In genomic region chr6:641225-641985, GRCh38 we compare ENCODE assay signal across 18 cellular contexts. TPM values are rescaled to one million over a fixed set of nuclear protein-coding genes. Genes with fewer than 3 reads are reported as not detected.
DNase-seq lines count a peak whose midpoint lies in the region; ATAC-seq, FAIRE-seq and TF ChIP-seq lines count a peak whose summit lies in the region.
"Had no signal": no experiment of that assay in that cellular context is flagged by ENCODE, and none has a peak within 500 bp of the region (broad histone marks: within the 10 kb centered on the region; RNA-seq: fewer than 3 reads in every experiment).

No MANE protein-coding gene starts in this region.

- no peak for FAIRE-seq in bronchial epithelial cell (lab: Jason Lieb, UNC)
- FAIRE-seq: GM12878, GM19239 had no signal

- H3K4me1 Mint-ChIP-seq in CD4-positive, CD25-positive, alpha-beta regulatory T cell: peaks cover 21 to 40% (median 34%) of the 10 kb centered on the region in 4 donors
- H3K4me1 Mint-ChIP-seq in H9 (peaks cover 31 to 33% of the 10 kb centered on the region in 2 experiments), progenitor cell of endocrine pancreas (ENCODE audit: low read depth) (no peaks in the 10 kb centered on the region)

- no peak overlapping the region for H3K4me3 ChIP-seq in CD4-positive, CD25-positive, alpha-beta regulatory T cell (ENCODE audit: low read depth, low read length)
- H3K4me3 ChIP-seq in bronchial epithelial cell (ENCODE audit: low read depth, low read length): no peak overlapping the region
- H3K4me3 ChIP-seq: BLaER1, GM12878, GM23248 had no signal

- no peak overlapping the region for H2AK5ac ChIP-seq in H9 (ENCODE audit: insufficient read length, low read length)

- H3K36me3 ChIP-seq in CD4-positive, CD25-positive, alpha-beta regulatory T cell (ENCODE audit: control insufficient read depth, insufficient read depth, low read length): peaks cover 12% of the 10 kb centered on the region
- peaks cover 2% of the 10 kb centered on the region for H3K36me3 ChIP-seq in bronchial epithelial cell (ENCODE audit: control insufficient read depth, insufficient read depth, low read length)

- no peak overlapping the region for H3K18ac ChIP-seq in H9 (ENCODE audit: insufficient read length, low read depth, low read length)

- no peak overlapping the region for H2BK15ac ChIP-seq in H9 (ENCODE audit: low read depth, low read length)

- no peak overlapping the region for H4K91ac ChIP-seq in H9 (ENCODE audit: insufficient read length, low read depth, low read length)

- H3K4me1 ChIP-seq in CD4-positive, CD25-positive, alpha-beta regulatory T cell (ENCODE audit: control insufficient read depth, insufficient read depth, low read length, poor library complexity, severe bottlenecking): no peaks in the 10 kb centered on the region
- H3K4me1 ChIP-seq in H9 (ENCODE audit: insufficient read depth, low read length): peaks cover 4% of the 10 kb centered on the region; the same call in 1 of the 2 replicates
- H3K4me1 ChIP-seq: BLaER1 had no signal

- H2BK120ac ChIP-seq in H9 (ENCODE audit: low read depth, low read length, poor library complexity, severe bottlenecking): no peak overlapping the region

- no peak for ATAC-seq in CD4-positive, CD25-positive, alpha-beta regulatory T cell (ENCODE audit: low read depth in 2 of 2)
- no peak for ATAC-seq in GM21381 (IDR thresholded peaks at IDR 0.05; ENCODE audit: unreplicated experiment)
- ATAC-seq: CD8-positive, alpha-beta T cell; GM12878 had no signal

- no peaks in the 10 kb centered on the region for H3K27me3 Mint-ChIP-seq in CD4-positive, CD25-positive, alpha-beta regulatory T cell
- H3K27me3 Mint-ChIP-seq in H9 (ENCODE audit: low read depth): no peaks in the 10 kb centered on the region; the same call in 1 of the 2 replicates
- no peaks in the 10 kb centered on the region for H3K27me3 Mint-ChIP-seq in progenitor cell of endocrine pancreas

- H4K20me1 ChIP-seq in H9 (ENCODE audit: control insufficient read depth, insufficient read depth, insufficient read length): no peaks in the 10 kb centered on the region

- H3K4me2 ChIP-seq in H9 (ENCODE audit: insufficient read depth, insufficient read length, low read length): no peak overlapping the region
- H3K4me2 ChIP-seq: BLaER1 had no signal

- H3K27ac Mint-ChIP-seq in CD4-positive, CD25-positive, alpha-beta regulatory T cell: peak overlapping the region in 2 of 3 donors; percentile 26 to 39
- peak overlapping the region; percentile 4 to 38 (median 9); a peak in 2 of 7 replicates for H3K27ac Mint-ChIP-seq in H9
- peak overlapping the region; percentile 9 for H3K27ac Mint-ChIP-seq in progenitor cell of endocrine pancreas
- H3K27ac Mint-ChIP-seq: CD8-positive, alpha-beta T cell had no signal

- peaks cover 13% of the 10 kb centered on the region for H3K36me3 Mint-ChIP-seq in CD4-positive, CD25-positive, alpha-beta regulatory T cell
- H3K36me3 Mint-ChIP-seq in H9 (ENCODE audit: insufficient read depth in 1 of 3, low read depth in 3 of 3) (peaks cover 4 to 27% (median 9%) of the 10 kb centered on the region in 3 experiments; a peak in 6 of 7 replicates), progenitor cell of endocrine pancreas (ENCODE audit: insufficient read depth) (peaks cover 14% of the 10 kb centered on the region)

- no peak overlapping the region for H3K4ac ChIP-seq in H9 (ENCODE audit: low read depth, low read length)

- no peak overlapping the region for H2AFZ ChIP-seq in H9 (ENCODE audit: low read length)
- H2AFZ ChIP-seq: GM23248 had no signal

- no peaks in the 10 kb centered on the region for H3K9me3 ChIP-seq in CD4-positive, CD25-positive, alpha-beta regulatory T cell (ENCODE audit: control insufficient read depth in 2 of 2, low read length in 2 of 2)
- H3K9me3 ChIP-seq in H9 (ENCODE audit: control insufficient read depth, low read depth, low read length): no peaks in the 10 kb centered on the region

- H2BK20ac ChIP-seq in H9 (ENCODE audit: low read depth, low read length, poor library complexity, severe bottlenecking): no peak overlapping the region

- H3T11ph ChIP-seq in H9 (ENCODE audit: low read length): no peak overlapping the region

- H3K27ac ChIP-seq in CD4-positive, CD25-positive, alpha-beta regulatory T cell (ENCODE audit: insufficient read depth, low read length, poor library complexity, severe bottlenecking): no peak overlapping the region
- H3K27ac ChIP-seq in H9 (ENCODE audit: insufficient read length, low read depth, low read length): no peak overlapping the region
- H3K27ac ChIP-seq: BLaER1, GM23248 had no signal

- H3K27me3 ChIP-seq in CD4-positive, CD25-positive, alpha-beta regulatory T cell (ENCODE audit: control insufficient read depth, insufficient read depth, low read length): no peaks in the 10 kb centered on the region
- H3K27me3 ChIP-seq in H9 (ENCODE audit: insufficient read depth, low read length): no peaks in the 10 kb centered on the region
- no peaks in the 10 kb centered on the region for H3K27me3 ChIP-seq in bronchial epithelial cell (ENCODE audit: control insufficient read depth, insufficient read depth, low read length)
- H3K27me3 ChIP-seq: BLaER1 had no signal

- H2BK5ac ChIP-seq in H9 (ENCODE audit: insufficient read length, low read length): no peak overlapping the region

- peaks cover 0 to 3% (median 0%) of the 10 kb centered on the region in 7 donors for H3K9me3 Mint-ChIP-seq in CD4-positive, CD25-positive, alpha-beta regulatory T cell
- H3K9me3 Mint-ChIP-seq in H9 (peaks cover 6 to 14% of the 10 kb centered on the region in 2 experiments), progenitor cell of endocrine pancreas (ENCODE audit: low read depth) (peaks cover 11% of the 10 kb centered on the region)
- H3K9me3 Mint-ChIP-seq: CD8-positive, alpha-beta T cell had no signal

- no peak overlapping the region for H3K9ac ChIP-seq in H9 (ENCODE audit: extremely low read depth, insufficient read length, low read length)
- H3K9ac ChIP-seq: BLaER1, GM23248 had no signal

- TF ChIP-seq CTCF in H9 (conservative IDR thresholded peaks at IDR 0.05): no peak
- no peak for TF ChIP-seq CTCF in bronchial epithelial cell (IDR thresholded peaks at IDR 0.05; ENCODE audit: insufficient read depth, low read length, severe bottlenecking)
- TF ChIP-seq CTCF in progenitor cell of endocrine pancreas (IDR thresholded peaks at IDR 0.05; ENCODE audit: unreplicated experiment): no peak

- H3K23ac ChIP-seq in H9 (ENCODE audit: insufficient read length, low read depth, low read length): no peak overlapping the region

- H3K79me2 ChIP-seq in H9 (ENCODE audit: insufficient read depth, low read length): peaks cover 4% of the 10 kb centered on the region; the same call in 1 of the 2 replicates

- DNase-seq in CD4-positive, CD25-positive, alpha-beta regulatory T cell: no peak
- DNase-seq in H9: no peak
- DNase-seq in bronchial epithelial cell (ENCODE audit: low read depth): peak; percentile 5
- no peak for DNase-seq in progenitor cell of endocrine pancreas (ENCODE audit: low spot score, unreplicated experiment)
- no peak for DNase-seq in effector CD8-positive, alpha-beta T cell (lab: John Stamatoyannopoulos, UW)
- no peak for DNase-seq in ureter (ENCODE audit: low spot score)
- DNase-seq: 8988T; Calu3; CD8-positive, alpha-beta T cell; DMS79 treated with DMSO at 0.1 percent for 48 hours; GM23248; H7 had no signal

- H3K56ac ChIP-seq in H9 (ENCODE audit: insufficient read length, low read depth, low read length): no peak overlapping the region

- no peak overlapping the region for H2BK12ac ChIP-seq in H9 (ENCODE audit: insufficient read length, low read depth, low read length)

- no peak overlapping the region for H4K8ac ChIP-seq in H9 (replicated peaks; ENCODE audit: insufficient read length, low read depth, low read length)

- WGBS in H9 (ENCODE audit: extremely low coverage, insufficient read length, low lambda C conversion rate): no CpG with 5 or more reads among the region's 8 CpGs

- H4K5ac ChIP-seq in H9 (ENCODE audit: insufficient read length, low read depth, low read length): no peak overlapping the region

- no peak overlapping the region for H3K14ac ChIP-seq in H9 (ENCODE audit: insufficient read depth, low read length)

- H3K4me3 Mint-ChIP-seq in CD4-positive, CD25-positive, alpha-beta regulatory T cell: no peak overlapping the region
- H3K4me3 Mint-ChIP-seq in H9 (no peak overlapping the region; a peak in 1 of 5 replicates), progenitor cell of endocrine pancreas (ENCODE audit: low read depth) (no peak overlapping the region)
- H3K4me3 Mint-ChIP-seq: CD14-positive monocyte; CD8-positive, alpha-beta T cell had no signal

- no peaks in the 10 kb centered on the region for H3K23me2 ChIP-seq in H9 (ENCODE audit: insufficient read length, low read depth, low read length, poor library complexity, severe bottlenecking)

- H3K79me1 ChIP-seq in H9 (ENCODE audit: insufficient read depth, low read depth, low read length, poor library complexity, severe bottlenecking): no peaks in the 10 kb centered on the region

RNA-seq across cellular contexts. Expression of gene HUS1B, which starts 15.5 kb away (rescaled TPM):
- 4.8 TPM for total RNA-seq in CD4-positive, CD25-positive, alpha-beta regulatory T cell
- 1 to 10 TPM in 3 of 4 donors, under 1 TPM in 1; 0.83 to 2.4 (median 1.6) TPM for polyA plus RNA-seq in CD4-positive, CD25-positive, alpha-beta regulatory T cell
- total RNA-seq in H9 (2021) (0.96 and 1.2 TPM in 2 replicates), bronchial epithelial cell (0.53 and 1.4 TPM in 2 replicates), progenitor cell of endocrine pancreas (0.67 and 1.3 TPM in 2 replicates), ureter (1.9 TPM)
- total RNA-seq: G401 had no signal
- polyA plus RNA-seq: GM23248 had no signal

RNA-seq across cellular contexts. Expression of gene EXOC2, which starts 51.5 kb away (rescaled TPM):
- 35.9 TPM for total RNA-seq in CD4-positive, CD25-positive, alpha-beta regulatory T cell
- 10 to 100 TPM; 33.1 to 43.6 (median 39.4) TPM for polyA plus RNA-seq in CD4-positive, CD25-positive, alpha-beta regulatory T cell
- 29.7 and 29.9 TPM in 2 replicates for total RNA-seq in H9 (2021)
- total RNA-seq in bronchial epithelial cell: 29.2 and 34.8 TPM in 2 replicates
- total RNA-seq in progenitor cell of endocrine pancreas: 24.4 and 24.8 TPM in 2 replicates
- total RNA-seq in ureter: 23.6 TPM
